ENCODE assay signal across 8 cellular contexts in the genomic region with DNA sequence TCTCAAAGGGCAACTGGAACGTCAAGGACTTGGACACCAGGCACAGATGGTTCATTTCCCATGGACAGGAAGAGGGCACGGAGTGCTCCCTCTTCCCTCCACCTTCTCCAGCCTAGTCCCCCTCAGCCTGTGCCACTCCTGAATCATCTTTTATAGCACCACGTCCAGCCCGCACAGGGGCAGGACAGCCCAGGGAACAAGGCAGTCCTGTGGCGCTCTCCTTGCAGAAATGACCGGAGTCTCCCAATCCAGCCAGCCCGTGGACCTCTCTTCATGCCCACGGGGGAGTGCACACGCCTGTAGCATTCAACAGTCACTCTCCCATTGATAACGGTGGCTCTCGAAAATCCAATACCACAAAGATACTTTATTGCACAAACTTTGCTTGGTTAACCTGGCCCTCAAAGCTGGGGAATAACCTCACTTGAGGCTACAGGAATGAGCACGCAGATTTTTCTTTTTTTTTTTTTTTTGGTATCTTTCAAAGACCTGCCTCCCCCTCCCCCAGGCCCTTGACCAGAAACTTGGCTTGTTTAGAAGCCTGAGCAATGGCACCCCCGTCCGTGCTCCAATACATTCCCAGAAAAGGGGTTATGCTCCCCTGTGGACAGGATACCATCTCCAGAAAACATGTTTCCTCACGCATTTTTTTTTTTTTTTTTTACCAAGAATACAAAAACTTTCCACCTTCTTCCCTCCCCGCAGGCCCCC. TPM values are rescaled to one million over a fixed set of nuclear protein-coding genes. Genes with fewer than 3 reads are reported as not detected.
A peak's percentile ranks its signal among the peaks of the same experiment; 100 is the strongest.
DNase-seq lines count a peak whose midpoint lies in the region; TF ChIP-seq lines count a peak whose summit lies in the region.

No MANE protein-coding gene starts in this region.

- no peaks in the 10 kb centered on the region for H3F3A ChIP-seq in smooth muscle cell (ENCODE audit: low read depth)

- H2AFZ ChIP-seq in smooth muscle cell (ENCODE audit: low read depth), result peak overlapping the region; percentile 89

- intact Hi-C loops in activated T-helper 1 cell treated with anti-CD3 and anti-CD28 coated beads, Interleukin-12 subunit alpha, Interleukin-12 subunit beta, Interleukin-2, Interleukin-4 antibody, amounts not matched to agents 30 ng/mL and 10 ng/mL and 1 ng/mL, durations not matched to agents 14 hours and 24 hours and 36 hours (cut with micrococcal nuclease), result loop anchor here (1.0 to 5.0 kb wide), 4 partner anchors 13 to 377 kb away; a partner anchor contains a TSS

- H3K4me3 ChIP-seq in iPS-18a (ENCODE audit: low read length) (peak overlapping the region; percentile 75), smooth muscle cell (peak overlapping the region; percentile 85)

- TF ChIP-seq CTCF in HFFc6 (IDR thresholded peaks at IDR 0.05) (no peak), smooth muscle cell (IDR thresholded peaks at IDR 0.05; ENCODE audit: borderline replicate concordance, insufficient read depth, poor library complexity, severe bottlenecking) (peak; percentile 7), RWPE1 (conservative IDR thresholded peaks at IDR 0.05; ENCODE audit: low read depth) (no peak)

- no peak overlapping the region for H3K27ac ChIP-seq in iPS-18a (ENCODE audit: low read length)
- H3K27ac ChIP-seq in smooth muscle cell (ENCODE audit: low read depth), result no peak overlapping the region
- H3K27ac ChIP-seq in RWPE1, result no peak overlapping the region

- H3K4me3 Mint-ChIP-seq in HFFc6, result 0 out of 2 replicates have a peak overlapping the region, but pooled peaks have one; percentile 25
- peak overlapping the region; percentile 92 for H3K4me3 Mint-ChIP-seq in activated T-helper 1 cell treated with anti-CD3 and anti-CD28 coated beads, Interleukin-12 subunit alpha, Interleukin-12 subunit beta, Interleukin-2, Interleukin-4 antibody, amounts not matched to agents 30 ng/mL and 10 ng/mL and 1 ng/mL, durations not matched to agents 14 hours and 24 hours and 36 hours

- 10% methylated on average over 16 of the region's 16 CpGs for WGBS in smooth muscle cell (ENCODE audit: low lambda C conversion rate)

- peaks cover 4% of the 10 kb centered on the region for H3K36me3 ChIP-seq in iPS-18a (ENCODE audit: control insufficient read depth, low read depth, low read length)
- no peaks in the 10 kb centered on the region for H3K36me3 ChIP-seq in smooth muscle cell (ENCODE audit: low read depth)

- peaks cover 5% of the 10 kb centered on the region; the same call in 1 of the 2 replicates for H3K4me1 Mint-ChIP-seq in HFFc6 (ENCODE audit: low read depth)
- H3K4me1 Mint-ChIP-seq in activated T-helper 1 cell treated with anti-CD3 and anti-CD28 coated beads, Interleukin-12 subunit alpha, Interleukin-12 subunit beta, Interleukin-2, Interleukin-4 antibody, amounts not matched to agents 30 ng/mL and 10 ng/mL and 1 ng/mL, durations not matched to agents 14 hours and 24 hours and 36 hours (ENCODE audit: low read depth), result peaks cover 79% of the 10 kb centered on the region

- H4K20me1 ChIP-seq in smooth muscle cell (ENCODE audit: low read depth), result no peaks in the 10 kb centered on the region

- H3K27me3 ChIP-seq in iPS-18a (ENCODE audit: control insufficient read depth, insufficient read depth, low read length) (peaks cover 23% of the 10 kb centered on the region), smooth muscle cell (ENCODE audit: low read depth) (peaks cover 34% of the 10 kb centered on the region)

- no peaks in the 10 kb centered on the region for H3K79me2 ChIP-seq in smooth muscle cell (ENCODE audit: low read depth)

- POLR2A ChIA-PET in RWPE1 (lab: Yijun Ruan, JAX; ENCODE audit: low non-redundant PET), result interaction anchor here (0.6 kb wide), 1 partner anchor 431 kb away, joined by 3 read pairs; no protein-coding TSS in a partner anchor

- CTCF ChIA-PET in RWPE1 (lab: Yijun Ruan, JAX), result interaction anchor here (0.6 to 1.4 kb wide), 2 partner anchors 65 to 377 kb away, joined by 6 to 8 read pairs; a partner anchor contains a TSS

- H3K27me3 Mint-ChIP-seq in HFFc6 (ENCODE audit: insufficient read depth), result peaks cover 5% of the 10 kb centered on the region
- no peaks in the 10 kb centered on the region for H3K27me3 Mint-ChIP-seq in activated T-helper 1 cell treated with anti-CD3 and anti-CD28 coated beads, Interleukin-12 subunit alpha, Interleukin-12 subunit beta, Interleukin-2, Interleukin-4 antibody, amounts not matched to agents 30 ng/mL and 10 ng/mL and 1 ng/mL, durations not matched to agents 14 hours and 24 hours and 36 hours (ENCODE audit: insufficient read depth)

- H3K9me3 ChIP-seq in iPS-18a (ENCODE audit: control insufficient read depth, low read depth, low read length), result no peaks in the 10 kb centered on the region
- no peaks in the 10 kb centered on the region for H3K9me3 ChIP-seq in smooth muscle cell (replicated peaks; ENCODE audit: low read depth)

- no peak overlapping the region for H3K27ac Mint-ChIP-seq in HFFc6
- H3K27ac Mint-ChIP-seq in activated T-helper 1 cell treated with anti-CD3 and anti-CD28 coated beads, Interleukin-12 subunit alpha, Interleukin-12 subunit beta, Interleukin-2, Interleukin-4 antibody, amounts not matched to agents 30 ng/mL and 10 ng/mL and 1 ng/mL, durations not matched to agents 14 hours and 24 hours and 36 hours, result peak overlapping the region; percentile 93

- H3K4me1 ChIP-seq in iPS-18a (ENCODE audit: control insufficient read depth, low read depth, low read length), result peaks cover 28% of the 10 kb centered on the region
- peaks cover 6% of the 10 kb centered on the region for H3K4me1 ChIP-seq in smooth muscle cell (ENCODE audit: low read depth)

- H3K36me3 Mint-ChIP-seq in HFFc6 (ENCODE audit: low read depth), result no peaks in the 10 kb centered on the region
- H3K36me3 Mint-ChIP-seq in activated T-helper 1 cell treated with anti-CD3 and anti-CD28 coated beads, Interleukin-12 subunit alpha, Interleukin-12 subunit beta, Interleukin-2, Interleukin-4 antibody, amounts not matched to agents 30 ng/mL and 10 ng/mL and 1 ng/mL, durations not matched to agents 14 hours and 24 hours and 36 hours (ENCODE audit: low read depth), result peaks cover 45% of the 10 kb centered on the region

- no peak for DNase-seq in HFFc6
- DNase-seq in activated T-helper 1 cell treated with anti-CD3 and anti-CD28 coated beads, Interleukin-12 subunit alpha, Interleukin-12 subunit beta, Interleukin-2, Interleukin-4 antibody, amounts not matched to agents 30 ng/mL and 10 ng/mL and 1 ng/mL, durations not matched to agents 14 hours and 24 hours and 36 hours (ENCODE audit: low spot score), result no peak
- DNase-seq in smooth muscle cell (lab: John Stamatoyannopoulos, UW; ENCODE audit: unreplicated experiment), result no peak
- DNase-seq in RWPE1 (ENCODE audit: low spot score), result no peak
- DNase-seq in foreskin melanocyte, result no peak
- DNase-seq in COR-L47 (lab: John Stamatoyannopoulos, UW), result no peak
- DNase-seq in occipital lobe (lab: John Stamatoyannopoulos, UW), result no peak

- peak overlapping the region; percentile 95 for H3K4me2 ChIP-seq in smooth muscle cell

- no peaks in the 10 kb centered on the region for H3K9me3 Mint-ChIP-seq in HFFc6
- no peaks in the 10 kb centered on the region for H3K9me3 Mint-ChIP-seq in activated T-helper 1 cell treated with anti-CD3 and anti-CD28 coated beads, Interleukin-12 subunit alpha, Interleukin-12 subunit beta, Interleukin-2, Interleukin-4 antibody, amounts not matched to agents 30 ng/mL and 10 ng/mL and 1 ng/mL, durations not matched to agents 14 hours and 24 hours and 36 hours

- H3K9ac ChIP-seq in iPS-18a (ENCODE audit: low read length), result peak overlapping the region; percentile 54
- no peak overlapping the region for H3K9ac ChIP-seq in smooth muscle cell (ENCODE audit: low read depth)

RNA-seq across cellular contexts. Expression of a gene that starts 0.7 kb away (rescaled TPM):
- total RNA-seq in HFFc6 (2021; fragmentation: NEBNext Ultra II Directional; extraction: Animal tissue kit (Norgen Biotek cat#: 25700)), result not detected
- total RNA-seq in activated T-helper 1 cell treated with anti-CD3 and anti-CD28 coated beads, Interleukin-12 subunit alpha, Interleukin-12 subunit beta, Interleukin-2, Interleukin-4 antibody, amounts not matched to agents 30 ng/mL and 10 ng/mL and 1 ng/mL, durations not matched to agents 14 hours and 24 hours and 36 hours, result 45.9 and 50.4 TPM in 2 replicates
- total RNA-seq in smooth muscle cell, result 0.09 and 0.27 TPM in 2 replicates
- polyA plus RNA-seq in smooth muscle cell, result 0.38 and 0.56 TPM in 2 replicates
- total RNA-seq in occipital lobe, result 1.4 TPM

Comparison
In these comparisons a context has a peak if more than half of its experiments do, and no peak if none do; other contexts are left out.
1. RNA of a gene that starts 0.7 kb away (total RNA-seq): 45.9 to 50.4 TPM in activated T-helper 1 cell treated with anti-CD3 and anti-CD28 coated beads, Interleukin-12 subunit alpha, Interleukin-12 subunit beta, Interleukin-2, Interleukin-4 antibody, amounts not matched to agents 30 ng/mL and 10 ng/mL and 1 ng/mL, durations not matched to agents 14 hours and 24 hours and 36 hours; 1.4 TPM in occipital lobe (single experiment), 0.09 to 0.27 TPM in smooth muscle cell and not detected in HFFc6; every median in the first group is over 10 times any median in the second.